In the genomic region with DNA sequence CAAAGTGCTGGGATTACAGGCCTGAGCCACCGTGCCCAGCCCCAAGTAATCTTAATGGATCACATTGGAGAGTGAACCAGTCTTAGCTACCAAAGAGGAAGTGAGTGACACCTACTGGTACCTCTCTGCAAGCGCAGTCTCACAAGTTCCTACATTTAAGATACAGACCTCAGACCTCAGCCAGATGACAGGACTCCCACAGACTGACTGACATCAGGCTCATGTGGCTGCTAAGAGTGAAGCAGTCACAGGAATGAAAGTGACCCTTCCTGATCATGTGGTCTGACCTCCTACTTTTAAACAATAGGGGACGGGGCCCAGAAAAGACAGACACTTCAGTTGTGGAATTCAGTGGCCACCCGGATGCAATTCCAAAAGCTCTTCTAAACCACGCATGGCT, we compare ENCODE assay signal across 8 cellular contexts. TPM values are rescaled to one million over a fixed set of nuclear protein-coding genes. Genes with fewer than 3 reads are reported as not detected.
DNase-seq lines count a peak whose midpoint lies in the region; ATAC-seq and TF ChIP-seq lines count a peak whose summit lies in the region.

No MANE protein-coding gene starts in this region.

- H3K23ac ChIP-seq in IMR-90 (ENCODE audit: low read depth, low read length), result no peak overlapping the region

- H3K9ac ChIP-seq in IMR-90 (ENCODE audit: low read depth, low read length) (no peak overlapping the region), PC-3 (ENCODE audit: low read length) (no peak overlapping the region)

- H3K4me3 ChIP-seq in IMR-90 (ENCODE audit: insufficient read depth, low read depth, low read length), result no peak overlapping the region
- H3K4me3 ChIP-seq in PC-3 (ENCODE audit: low read length), result no peak overlapping the region
- H3K4me3 ChIP-seq in fibroblast of pulmonary artery (replicated peaks; ENCODE audit: low read depth, low read length), result no peak overlapping the region
- no peak overlapping the region for H3K4me3 ChIP-seq in thyroid gland (replicated peaks in 1 of 3)

- peak; percentile 75 for TF ChIP-seq CTCF in IMR-90 (conservative IDR thresholded peaks at IDR 0.05; ENCODE audit: low read depth, low read length)
- peak; percentile 63 for TF ChIP-seq CTCF in PC-3 (conservative IDR thresholded peaks at IDR 0.05; ENCODE audit: low read depth, low read length)
- TF ChIP-seq CTCF in fibroblast of pulmonary artery (IDR thresholded peaks at IDR 0.05; ENCODE audit: low read length, missing control alignments), result peak; percentile 91
- peak; percentile 32 to 81 (median 62) for TF ChIP-seq CTCF in thyroid gland (IDR thresholded peaks at IDR 0.05)

- no peak overlapping the region for H3K14ac ChIP-seq in IMR-90 (replicated peaks; ENCODE audit: low read depth, low read length)

- no peak overlapping the region for H3K4ac ChIP-seq in IMR-90 (ENCODE audit: low read depth, low read length)

- H3K9me2 ChIP-seq in PC-3 (replicated peaks; ENCODE audit: low read length), result no peaks in the 10 kb centered on the region

- no peaks in the 10 kb centered on the region for H3K79me2 ChIP-seq in PC-3 (ENCODE audit: low read length)

- no peak overlapping the region for H3K27ac Mint-ChIP-seq in activated T-cell treated with anti-CD3 and anti-CD28 coated beads, Interleukin-2, amount 50 U/mL, for 24 hours

- H3K36me3 Mint-ChIP-seq in activated T-cell treated with anti-CD3 and anti-CD28 coated beads, Interleukin-2, amount 50 U/mL, for 24 hours (ENCODE audit: low read depth), result no peaks in the 10 kb centered on the region

- H3K9me3 ChIP-seq in IMR-90 (ENCODE audit: control insufficient read depth, insufficient read depth, low read length), result no peaks in the 10 kb centered on the region
- no peaks in the 10 kb centered on the region for H3K9me3 ChIP-seq in PC-3 (ENCODE audit: low read length)
- no peaks in the 10 kb centered on the region for H3K9me3 ChIP-seq in thyroid gland

- no peak overlapping the region for H2BK15ac ChIP-seq in IMR-90 (ENCODE audit: low read depth, low read length)

- POLR2A ChIA-PET in IMR-90 (lab: Charles Lee; ENCODE audit: unreplicated experiment), result no interaction called here
- POLR2A ChIA-PET in PC-3 (lab: Charles Lee; ENCODE audit: unreplicated experiment), result no interaction called here

- no peaks in the 10 kb centered on the region for H4K20me1 ChIP-seq in IMR-90 (ENCODE audit: insufficient read depth, low read length)
- no peaks in the 10 kb centered on the region for H4K20me1 ChIP-seq in PC-3 (ENCODE audit: low read length)

- no peaks in the 10 kb centered on the region for H3K9me1 ChIP-seq in IMR-90 (ENCODE audit: insufficient read depth, low read length)

- H4K8ac ChIP-seq in IMR-90 (ENCODE audit: low read depth in 2 of 2, low read length in 2 of 2), result no peak overlapping the region

- ATAC-seq in GM21717 (IDR thresholded peaks at IDR 0.05; ENCODE audit: unreplicated experiment) (peak; percentile 59), IMR-90 (ENCODE audit: low read depth) (peak; percentile 99), PC-3 (peak; percentile 82)

- H2AK9ac ChIP-seq in IMR-90 (replicated peaks; ENCODE audit: low read depth, low read length, poor library complexity), result no peak overlapping the region

- CTCF ChIA-PET in IMR-90 (lab: Yijun Ruan, JAX) (interaction anchor here (0.5 to 1.6 kb wide), 20 partner anchors 9 to 506 kb away, joined by 3 to 12 read pairs (median 4); partner anchors contain the start of genes GNB5 and LEO1), PC-3 (lab: Charles Lee) (interaction anchor here (0.6 kb wide), 1 partner anchor 77 kb away, joined by 3 read pairs; no protein-coding TSS in a partner anchor)

- intact Hi-C loops in IMR-90 (cut with micrococcal nuclease) (loop anchor here (1.0 to 10.0 kb wide), 5 partner anchors 45 to 575 kb away; no protein-coding TSS in a partner anchor), PC-3 (cut with micrococcal nuclease) (no loop called here), thyroid gland (cut with DNase I) (no loop called here)

- H3K18ac ChIP-seq in IMR-90 (ENCODE audit: low read depth, low read length), result no peak overlapping the region

- no peaks in the 10 kb centered on the region for H3K79me1 ChIP-seq in IMR-90 (ENCODE audit: low read depth in 1 of 2, low read length in 2 of 2)

- in situ Hi-C loops in IMR-90 (cut with MboI; ENCODE audit: low sequenced_read_pairs), result no loop called here

- no peaks in the 10 kb centered on the region for H3F3A ChIP-seq in PC-3 (ENCODE audit: low read length, unreplicated experiment)

- DNase-seq in ELR (ENCODE audit: low read depth) (peak; percentile 84), IMR-90 (peak; percentile 88), PC-3 (peak; percentile 74), fibroblast of pulmonary artery (ENCODE audit: low read depth) (peak; percentile 91), non-pigmented ciliary epithelial cell (ENCODE audit: low read depth) (peak; percentile 63), thyroid gland (peak; percentile 71 to 72)
- DNase-seq in activated T-cell treated with anti-CD3 and anti-CD28 coated beads, Interleukin-2, amount 50 U/mL, for 24 hours, result peak; percentile 63

- H3K4me2 ChIP-seq in IMR-90 (ENCODE audit: low read depth, low read length) (no peak overlapping the region), PC-3 (ENCODE audit: low read length) (no peak overlapping the region)

- BruUV-seq in IMR-90 (replicated peaks; lab: Mats Ljungman, UMichigan), result no TSS peak
- no TSS peak for BruUV-seq in PC-3 (replicated peaks; lab: Mats Ljungman, UMichigan)

- peaks cover 12% of the 10 kb centered on the region for H3K27me3 ChIP-seq in IMR-90 (ENCODE audit: control insufficient read depth, insufficient read depth, low read length)
- H3K27me3 ChIP-seq in PC-3 (ENCODE audit: low read length), result no peaks in the 10 kb centered on the region
- no peaks in the 10 kb centered on the region for H3K27me3 ChIP-seq in thyroid gland

- no peak overlapping the region for H4K5ac ChIP-seq in IMR-90 (ENCODE audit: low read depth, low read length)

- no peak overlapping the region for H2BK120ac ChIP-seq in IMR-90 (ENCODE audit: low read depth, low read length)

- no peaks in the 10 kb centered on the region for H3K36me3 ChIP-seq in IMR-90 (ENCODE audit: control insufficient read depth, insufficient read depth, low read length)
- peaks cover 28% of the 10 kb centered on the region for H3K36me3 ChIP-seq in PC-3 (ENCODE audit: low read depth, low read length)
- peaks cover 16 to 23% of the 10 kb centered on the region in 2 donors for H3K36me3 ChIP-seq in thyroid gland

- H3K4me1 ChIP-seq in IMR-90 (ENCODE audit: control insufficient read depth, insufficient read depth, low read length) (no peaks in the 10 kb centered on the region), PC-3 (ENCODE audit: insufficient read depth, low read length) (no peaks in the 10 kb centered on the region), thyroid gland (no peaks in the 10 kb centered on the region)

- H3K56ac ChIP-seq in IMR-90 (ENCODE audit: extremely low read depth, insufficient read depth, low read length), result no peak overlapping the region

- no peak overlapping the region for H3K4me3 Mint-ChIP-seq in activated T-cell treated with anti-CD3 and anti-CD28 coated beads, Interleukin-2, amount 50 U/mL, for 24 hours

- no peak overlapping the region for H2AK5ac ChIP-seq in IMR-90 (ENCODE audit: low read depth, low read length)

- peak; percentile 78 for TF ChIP-seq RAD21 in IMR-90 (IDR thresholded peaks at IDR 0.05; ENCODE audit: low read length)

- H3K27ac ChIP-seq in IMR-90 (ENCODE audit: insufficient read depth, low read length) (no peak overlapping the region), PC-3 (ENCODE audit: low read length) (no peak overlapping the region), thyroid gland (no peak overlapping the region)

- H3K9me3 Mint-ChIP-seq in activated T-cell treated with anti-CD3 and anti-CD28 coated beads, Interleukin-2, amount 50 U/mL, for 24 hours, result no peaks in the 10 kb centered on the region

- 0% methylated on average over 1 of the region's 5 CpGs; no CpG with 5 or more reads in 1 of the 2 experiments for WGBS in IMR-90 (ENCODE audit: extremely low coverage in 2 of 2, insufficient read length in 1 of 2), 2 experiments
- 60 to 62% methylated on average over 5 of the region's 5 CpGs for WGBS in thyroid gland, 2 donors

- H3K4me1 Mint-ChIP-seq in activated T-cell treated with anti-CD3 and anti-CD28 coated beads, Interleukin-2, amount 50 U/mL, for 24 hours (ENCODE audit: low read depth), result peaks cover 21% of the 10 kb centered on the region

- dilution Hi-C loops in IMR-90 (cut with HindIII; ENCODE audit: low sequenced_read_pairs, unreplicated experiment), result no loop called here

- H3K27me3 Mint-ChIP-seq in activated T-cell treated with anti-CD3 and anti-CD28 coated beads, Interleukin-2, amount 50 U/mL, for 24 hours, result no peaks in the 10 kb centered on the region

- no peak for TF ChIP-seq POLR2A in IMR-90 (IDR thresholded peaks at IDR 0.05; ENCODE audit: low read depth, low read length)
- TF ChIP-seq POLR2A in thyroid gland (IDR thresholded peaks at IDR 0.05), result no peak

- H2BK5ac ChIP-seq in IMR-90 (ENCODE audit: low read depth, low read length, poor library complexity, severe bottlenecking), result no peak overlapping the region

- H2AFZ ChIP-seq in IMR-90 (replicated peaks; ENCODE audit: low read length, poor library complexity) (no peak overlapping the region), PC-3 (ENCODE audit: low read length) (no peak overlapping the region)

- H2BK20ac ChIP-seq in IMR-90 (ENCODE audit: low read depth, low read length), result no peak overlapping the region

- H4K91ac ChIP-seq in IMR-90 (ENCODE audit: insufficient read depth, low read depth, low read length), result no peak overlapping the region

TF ChIP-seq in IMR-90, 13 proteins besides CTCF, POLR2A, EP300 and RAD21:
- TF ChIP-seq MAFK (IDR thresholded peaks at IDR 0.05; ENCODE audit: low read depth, low read length) (no peak), RFX5 (IDR thresholded peaks at IDR 0.05; ENCODE audit: low read depth, low read length) (no peak), SMC3 (IDR thresholded peaks at IDR 0.05; ENCODE audit: low read depth, low read length) (peak; percentile 59), MXI1 (IDR thresholded peaks at IDR 0.05; ENCODE audit: borderline replicate concordance, low read depth, low read length) (no peak), CHD1 (IDR thresholded peaks at IDR 0.05; ENCODE audit: low read depth, low read length) (no peak)
TF ChIP-seq in IMR-90: peak in this region for 1.

RNA-seq across cellular contexts. Expression of gene GNB5, which starts 36.3 kb away (rescaled TPM):
- total RNA-seq in IMR-90 (2012; rRNA removed), result 33.2 and 33.9 TPM in 2 replicates
- 25.3 and 27.7 TPM in 2 replicates for polyA plus RNA-seq in IMR-90 (2012; rRNA removed)
- polyA plus RNA-seq in IMR-90 (2012; cell fraction: cytosol; rRNA removed), result 16.4 and 21.4 TPM in 2 replicates
- 12.6 and 24.4 TPM in 2 replicates for polyA plus RNA-seq in IMR-90 (2012; cell fraction: nucleus; rRNA removed; ENCODE audit: low replicate concordance)
- 49.3 and 54.7 TPM in 2 replicates for total RNA-seq in PC-3 (2014; rRNA removed)
- total RNA-seq in thyroid gland, result 10 to 100 TPM; 49.6 to 62.1 (median 54.4) TPM
